In the genomic region with DNA sequence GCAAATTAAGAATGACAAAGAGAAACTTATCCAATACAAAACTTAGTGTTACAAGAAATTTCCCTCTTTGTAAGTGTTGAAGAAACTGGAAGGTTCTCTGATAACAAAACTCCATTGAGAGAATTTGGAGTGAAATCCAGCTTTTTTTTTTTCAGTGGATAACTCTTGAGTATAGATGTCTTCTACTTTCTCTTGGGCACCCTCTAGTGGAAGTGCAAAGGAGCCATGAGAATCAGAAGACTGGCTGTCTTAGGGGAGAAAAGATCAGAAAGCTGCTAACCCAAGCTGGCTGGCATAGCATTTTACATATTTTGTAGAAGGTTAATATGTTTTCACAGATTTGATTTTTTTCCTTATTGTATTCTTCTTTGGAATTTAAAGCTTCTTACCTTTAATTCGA, we compare ENCODE assay signal across 8 cellular contexts.
A peak's percentile ranks its signal among the peaks of the same experiment; 100 is the strongest.
DNase-seq lines count a peak whose midpoint lies in the region; ATAC-seq and TF ChIP-seq lines count a peak whose summit lies in the region.

No MANE protein-coding gene starts in this region.

- no peak for TF ChIP-seq POLR2A in gastroesophageal sphincter (IDR thresholded peaks at IDR 0.05)

- H3K9me3 Mint-ChIP-seq in HFFc6, result no peaks in the 10 kb centered on the region

- H3K4me3 ChIP-seq in SJCRH30 (no peak overlapping the region), gastroesophageal sphincter (no peak overlapping the region)

- H3K27me3 Mint-ChIP-seq in HFFc6 (ENCODE audit: insufficient read depth), result no peaks in the 10 kb centered on the region; the same call in 1 of the 2 replicates

- H3K27ac ChIP-seq in SJCRH30 (no peak overlapping the region), gastroesophageal sphincter (no peak overlapping the region)

- H3K9me3 ChIP-seq in SJCRH30 (replicated peaks), result no peaks in the 10 kb centered on the region
- H3K9me3 ChIP-seq in gastroesophageal sphincter, result no peaks in the 10 kb centered on the region

- no peaks in the 10 kb centered on the region for H3K4me1 Mint-ChIP-seq in HFFc6 (ENCODE audit: low read depth)

- ATAC-seq in left colon (peak; percentile 72), HG03045 (IDR thresholded peaks at IDR 0.05; ENCODE audit: unreplicated experiment) (no peak), gastroesophageal sphincter (no peak)

- H3K27me3 ChIP-seq in SJCRH30 (no peaks in the 10 kb centered on the region), gastroesophageal sphincter (peaks cover 4% of the 10 kb centered on the region)

- 64% methylated on average over 1 of the region's 1 CpG; no CpG with 5 or more reads in 1 of the 2 donors for WGBS in gastroesophageal sphincter (ENCODE audit: low coverage in 1 of 2), 2 donors

- H3K36me3 Mint-ChIP-seq in HFFc6 (ENCODE audit: low read depth), result no peaks in the 10 kb centered on the region

- TF ChIP-seq EP300 in gastroesophageal sphincter (IDR thresholded peaks at IDR 0.05), result no peak

- H3K27ac Mint-ChIP-seq in HFFc6, result no peak overlapping the region

- intact Hi-C loops in left colon (cut with DNase I, micrococcal nuclease), result no loop called here

- DNase-seq in DMS53 (lab: John Stamatoyannopoulos, UW) (peak; percentile 78), HFFc6 (peak; percentile 0), SJCRH30 (peak; percentile 44 to 71), left colon (peak in 1 of 2 donors; percentile 16), ecto neural progenitor cell (ENCODE audit: low spot score) (no peak), activated gamma-delta T cell treated with Interleukin-2 at 50 U/mL for 16 hours (no peak)

- TF ChIP-seq CTCF in HFFc6 (IDR thresholded peaks at IDR 0.05) (peak; percentile 57; the same call in 1 of the 2 replicates), gastroesophageal sphincter (IDR thresholded peaks at IDR 0.05) (peak in 1 of 4 experiments; percentile 32)

- no peak overlapping the region for H3K4me3 Mint-ChIP-seq in HFFc6

- H3K4me1 ChIP-seq in SJCRH30 (no peaks in the 10 kb centered on the region), gastroesophageal sphincter (no peaks in the 10 kb centered on the region)

- H3K36me3 ChIP-seq in SJCRH30 (no peaks in the 10 kb centered on the region), gastroesophageal sphincter (no peaks in the 10 kb centered on the region)

Comparison
In these comparisons a context has a peak if more than half of its experiments do, and no peak if none do; other contexts are left out.
1. DNase-seq: peak in DMS53 (single experiment), HFFc6 (single experiment) and SJCRH30 (2 of 2); none in ecto neural progenitor cell (single experiment) and activated gamma-delta T cell treated with Interleukin-2 at 50 U/mL for 16 hours (single experiment).